Comparison of ENCODE assay signal across 1 cellular context in genomic region chr1:156471496-156472490, GRCh38.
TF ChIP-seq lines count a peak whose summit lies in the region.

No MANE protein-coding gene starts in this region.

TF ChIP-seq in HepG2, 621 proteins besides CTCF, POLR2A, EP300 and RAD21 (continued from another document and continues in another):
- TF ChIP-seq HMGXB4 (CRISPR knock-in tag; IDR thresholded peaks at IDR 0.05; ENCODE audit: borderline replicate concordance in 1 of 2, low read depth in 1 of 2) (peak; percentile 56 to 78; a peak in 2 of 4 replicates), ZNF639 (CRISPR knock-in tag; conservative IDR thresholded peaks at IDR 0.05) (no peak), HNF1B (CRISPR knock-in tag; IDR thresholded peaks at IDR 0.05) (peak; percentile 99), SETDB1 (CRISPR knock-in tag; IDR thresholded peaks at IDR 0.05; ENCODE audit: borderline replicate concordance) (no peak), ZBTB4 (CRISPR knock-in tag; IDR thresholded peaks at IDR 0.05; ENCODE audit: borderline replicate concordance) (peak; percentile 88; the same call in 1 of the 2 replicates), SATB2 (CRISPR knock-in tag; IDR thresholded peaks at IDR 0.05) (no peak), ZFY (CRISPR knock-in tag; IDR thresholded peaks at IDR 0.05) (peak; percentile 91), ELF1 (CRISPR knock-in tag; IDR thresholded peaks at IDR 0.05) (peak; percentile 78), ZNF652 (CRISPR knock-in tag; IDR thresholded peaks at IDR 0.05; ENCODE audit: borderline replicate concordance, low read depth) (no peak; the same call in 1 of the 2 replicates), ZSCAN20 (CRISPR knock-in tag; IDR thresholded peaks at IDR 0.05; ENCODE audit: borderline replicate concordance) (no peak), ZNF441 (CRISPR knock-in tag; IDR thresholded peaks at IDR 0.05; ENCODE audit: borderline replicate concordance) (peak; percentile 86; the same call in 1 of the 2 replicates), PCBP1 (IDR thresholded peaks at IDR 0.05; ENCODE audit: borderline replicate concordance, low read depth, low read length) (no peak), HES4 (CRISPR knock-in tag; IDR thresholded peaks at IDR 0.05; ENCODE audit: borderline replicate concordance) (no peak), ZNF577 (CRISPR knock-in tag; IDR thresholded peaks at IDR 0.05; ENCODE audit: borderline replicate concordance, low read depth) (no peak), ZNF468 (CRISPR knock-in tag; IDR thresholded peaks at IDR 0.05) (no peak), DDIT3 (CRISPR knock-in tag; IDR thresholded peaks at IDR 0.05) (no peak), MAZ (IDR thresholded peaks at IDR 0.05; ENCODE audit: borderline replicate concordance, low read depth, low read length) (peak; percentile 54; the same call in 1 of the 2 replicates), MAZ (CRISPR knock-in tag; IDR thresholded peaks at IDR 0.05; ENCODE audit: low read depth) (peak; percentile 81), ISL2 (CRISPR knock-in tag; IDR thresholded peaks at IDR 0.05) (peak; percentile 85), RBM22 (optimal IDR thresholded peaks at IDR 0.05; ENCODE audit: low read length) (peak; percentile 24), ARID3A (IDR thresholded peaks at IDR 0.05; ENCODE audit: low read depth, low read length) (no peak; the same call in 1 of the 2 replicates), HMG20A (CRISPR knock-in tag; IDR thresholded peaks at IDR 0.05; ENCODE audit: borderline replicate concordance) (peak; percentile 98), ZNF12 (CRISPR knock-in tag; IDR thresholded peaks at IDR 0.05) (peak; percentile 80), ZSCAN25 (CRISPR knock-in tag; IDR thresholded peaks at IDR 0.05) (peak; percentile 70; the same call in 1 of the 2 replicates), ZNF672 (CRISPR knock-in tag; IDR thresholded peaks at IDR 0.05) (no peak), RNF2 (conservative IDR thresholded peaks at IDR 0.05; ENCODE audit: low read depth) (no peak), NFIB (CRISPR knock-in tag; IDR thresholded peaks at IDR 0.05; ENCODE audit: borderline replicate concordance) (no peak), NFYC (CRISPR knock-in tag; IDR thresholded peaks at IDR 0.05) (peak; percentile 55), NR2F1 (CRISPR knock-in tag; IDR thresholded peaks at IDR 0.05) (peak; percentile 80 to 81), ZNF749 (CRISPR knock-in tag; IDR thresholded peaks at IDR 0.05; ENCODE audit: borderline replicate concordance) (peak; percentile 55; the same call in 1 of the 2 replicates), NFKBIZ (CRISPR knock-in tag; IDR thresholded peaks at IDR 0.05) (peak; percentile 86), ZNF343 (CRISPR knock-in tag; IDR thresholded peaks at IDR 0.05) (peak; percentile 85), ZFP82 (CRISPR knock-in tag; IDR thresholded peaks at IDR 0.05; ENCODE audit: borderline replicate concordance) (no peak; the same call in 1 of the 2 replicates), NFIC (IDR thresholded peaks at IDR 0.05; ENCODE audit: low read length) (peak; percentile 97), TOE1 (CRISPR knock-in tag; IDR thresholded peaks at IDR 0.05) (no peak), ZNF260 (CRISPR knock-in tag; IDR thresholded peaks at IDR 0.05; ENCODE audit: borderline replicate concordance, low read depth) (no peak), ZNF451 (CRISPR knock-in tag; IDR thresholded peaks at IDR 0.05) (0 out of 2 replicates have a peak, but pooled peaks have one; percentile 28), ZNF773 (CRISPR knock-in tag; IDR thresholded peaks at IDR 0.05; ENCODE audit: borderline replicate concordance) (no peak), ZKSCAN5 (CRISPR knock-in tag; IDR thresholded peaks at IDR 0.05) (peak; percentile 75; the same call in 1 of the 2 replicates), LRRFIP1 (CRISPR knock-in tag; conservative IDR thresholded peaks at IDR 0.05) (no peak), ZNF563 (CRISPR knock-in tag; IDR thresholded peaks at IDR 0.05) (peak; percentile 35; the same call in 1 of the 2 replicates), TAF15 (IDR thresholded peaks at IDR 0.05; ENCODE audit: low read depth, low read length, poor library complexity, severe bottlenecking) (no peak), ZKSCAN8 (CRISPR knock-in tag; IDR thresholded peaks at IDR 0.05; ENCODE audit: borderline replicate concordance) (peak; percentile 94), ZNF513 (CRISPR knock-in tag; conservative IDR thresholded peaks at IDR 0.05) (no peak), SRSF4 (IDR thresholded peaks at IDR 0.05; ENCODE audit: low read depth, low read length, poor library complexity, severe bottlenecking) (no peak), RARG (CRISPR knock-in tag; IDR thresholded peaks at IDR 0.05; ENCODE audit: low read depth) (0 out of 2 replicates have a peak, but pooled peaks have one; percentile 76), SNRNP70 (IDR thresholded peaks at IDR 0.05; ENCODE audit: low read depth, low read length) (no peak), RBM39 (IDR thresholded peaks at IDR 0.05; ENCODE audit: low read depth, low read length, poor library complexity, severe bottlenecking) (no peak), ZNF263 (CRISPR knock-in tag; IDR thresholded peaks at IDR 0.05) (peak; percentile 91), MIER3 (CRISPR knock-in tag; IDR thresholded peaks at IDR 0.05; ENCODE audit: borderline replicate concordance) (peak; percentile 99), FOXA3 (CRISPR knock-in tag; IDR thresholded peaks at IDR 0.05) (peak; percentile 100), ZNF768 (CRISPR knock-in tag; IDR thresholded peaks at IDR 0.05) (peak; percentile 64; the same call in 1 of the 2 replicates), CREBL2 (CRISPR knock-in tag; IDR thresholded peaks at IDR 0.05; ENCODE audit: borderline replicate concordance) (no peak), ZNF737 (CRISPR knock-in tag; IDR thresholded peaks at IDR 0.05; ENCODE audit: borderline replicate concordance) (no peak), SP1 (IDR thresholded peaks at IDR 0.05) (no peak), SP1 (CRISPR knock-in tag; IDR thresholded peaks at IDR 0.05) (no peak), TIGD3 (CRISPR knock-in tag; IDR thresholded peaks at IDR 0.05; ENCODE audit: borderline replicate concordance) (no peak)
